ENCODE assay signal across 8 cellular contexts in the genomic region with DNA sequence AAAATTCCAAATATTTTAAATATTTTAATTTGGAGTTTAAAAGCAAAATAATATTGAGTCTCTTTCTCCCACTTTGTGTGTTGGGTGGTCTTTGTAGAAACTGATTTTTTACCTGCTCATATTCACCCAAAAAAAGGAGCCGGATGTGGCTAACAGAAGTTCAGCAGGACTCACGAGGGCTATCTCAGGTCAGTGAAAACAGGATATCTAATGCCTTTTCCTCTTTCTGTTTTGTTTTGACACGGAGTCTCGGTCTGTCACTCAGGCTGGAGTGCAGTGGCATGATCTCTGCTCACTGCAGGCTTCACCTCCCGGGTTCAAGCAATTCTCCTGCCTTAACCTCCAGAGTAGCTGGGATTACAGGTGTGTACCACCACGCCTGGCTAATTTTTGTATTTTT. TPM values are rescaled to one million over a fixed set of nuclear protein-coding genes. Genes with fewer than 3 reads are reported as not detected.
DNase-seq lines count a peak whose midpoint lies in the region; ATAC-seq and TF ChIP-seq lines count a peak whose summit lies in the region.

No MANE protein-coding gene starts in this region.

- H3K9me3 ChIP-seq in H9 (ENCODE audit: control insufficient read depth, low read depth, low read length) (no peaks in the 10 kb centered on the region), OCI-LY1 (ENCODE audit: low read length) (no peaks in the 10 kb centered on the region), neural cell (ENCODE audit: low read length) (no peaks in the 10 kb centered on the region), A673 (ENCODE audit: low read depth, low read length, poor library complexity, severe bottlenecking) (no peaks in the 10 kb centered on the region), WERI-Rb-1 (ENCODE audit: severe bottlenecking) (no peaks in the 10 kb centered on the region)

- TF ChIP-seq CTCF in H9 (conservative IDR thresholded peaks at IDR 0.05): no peak
- no peak for TF ChIP-seq CTCF in OCI-LY1 (IDR thresholded peaks at IDR 0.05; ENCODE audit: low read length)
- no peak for TF ChIP-seq CTCF in neural cell (IDR thresholded peaks at IDR 0.05; ENCODE audit: poor library complexity, severe bottlenecking)
- no peak for TF ChIP-seq CTCF in A673 (conservative IDR thresholded peaks at IDR 0.05; ENCODE audit: low read depth, low read length)
- no peak for TF ChIP-seq CTCF in WERI-Rb-1 (IDR thresholded peaks at IDR 0.05; ENCODE audit: low read depth, low read length)

- no peak overlapping the region for H3T11ph ChIP-seq in H9 (ENCODE audit: low read length)

- peaks cover 14% of the 10 kb centered on the region for H3K36me3 ChIP-seq in OCI-LY1 (ENCODE audit: insufficient read depth, low read length)
- no peaks in the 10 kb centered on the region for H3K36me3 ChIP-seq in neural cell (ENCODE audit: insufficient read depth, low read length)
- peaks cover 4% of the 10 kb centered on the region for H3K36me3 ChIP-seq in A673 (ENCODE audit: insufficient read depth, low read length, poor library complexity, severe bottlenecking)
- peaks cover 10% of the 10 kb centered on the region for H3K36me3 ChIP-seq in WERI-Rb-1

- no peak overlapping the region for H3K4me2 ChIP-seq in H9 (ENCODE audit: insufficient read depth, insufficient read length, low read length)
- peak overlapping the region; percentile 10 for H3K4me2 ChIP-seq in OCI-LY1 (ENCODE audit: low read length)
- no peak overlapping the region for H3K4me2 ChIP-seq in neural cell (ENCODE audit: low read length)

- no peak overlapping the region for H3K56ac ChIP-seq in H9 (ENCODE audit: insufficient read length, low read depth, low read length)

- H4K8ac ChIP-seq in H9 (replicated peaks; ENCODE audit: insufficient read length, low read depth, low read length): no peak overlapping the region

- H4K5ac ChIP-seq in H9 (ENCODE audit: insufficient read length, low read depth, low read length): no peak overlapping the region

- H4K20me1 ChIP-seq in H9 (ENCODE audit: control insufficient read depth, insufficient read depth, insufficient read length): no peaks in the 10 kb centered on the region
- no peaks in the 10 kb centered on the region for H4K20me1 ChIP-seq in OCI-LY1 (ENCODE audit: insufficient read depth, low read length)
- H4K20me1 ChIP-seq in neural cell (ENCODE audit: insufficient read depth): no peaks in the 10 kb centered on the region

- H3K4me1 Mint-ChIP-seq in H9: peaks cover 19% of the 10 kb centered on the region in 2 experiments

- no peaks in the 10 kb centered on the region for H3K9me2 ChIP-seq in OCI-LY1 (ENCODE audit: low read depth, low read length)
- H3K9me2 ChIP-seq in neural cell (ENCODE audit: insufficient read depth, low read length): no peaks in the 10 kb centered on the region

- no peaks in the 10 kb centered on the region for H3K27me3 Mint-ChIP-seq in H9 (ENCODE audit: low read depth)

- no peak overlapping the region for H3K14ac ChIP-seq in H9 (ENCODE audit: insufficient read depth, low read length)

- TF ChIP-seq RAD21 in neural cell (conservative IDR thresholded peaks at IDR 0.05): no peak

- H3K4me3 ChIP-seq in OCI-LY1 (ENCODE audit: low read depth, low read length, poor library complexity, severe bottlenecking) (no peak overlapping the region), neural cell (ENCODE audit: low read length) (no peak overlapping the region), A673 (ENCODE audit: low read depth, low read length, poor library complexity, severe bottlenecking) (no peak overlapping the region), WERI-Rb-1 (ENCODE audit: low read depth, low read length) (no peak overlapping the region)

- no peak overlapping the region for H3K4me3 Mint-ChIP-seq in H9

- H3K4me1 ChIP-seq in H9 (ENCODE audit: insufficient read depth, low read length): no peaks in the 10 kb centered on the region
- H3K4me1 ChIP-seq in OCI-LY1 (ENCODE audit: insufficient read depth, low read length, severe bottlenecking): peaks cover 30% of the 10 kb centered on the region
- peaks cover 19% of the 10 kb centered on the region for H3K4me1 ChIP-seq in A673 (ENCODE audit: insufficient read depth, low read length, poor library complexity, severe bottlenecking)

- H2AFZ ChIP-seq in H9 (ENCODE audit: low read length): no peak overlapping the region
- no peak overlapping the region for H2AFZ ChIP-seq in OCI-LY1 (ENCODE audit: low read length)
- H2AFZ ChIP-seq in neural cell (ENCODE audit: low read depth, low read length): no peak overlapping the region

- no peak overlapping the region for H3K23ac ChIP-seq in H9 (ENCODE audit: insufficient read length, low read depth, low read length)

- no TSS peak for BruUV-seq in A673 (replicated peaks; lab: Mats Ljungman, UMichigan)

- no peak overlapping the region for H4K91ac ChIP-seq in H9 (ENCODE audit: insufficient read length, low read depth, low read length)

- intact Hi-C loops in A673 (cut with micrococcal nuclease; ENCODE audit: unreplicated experiment): no loop called here

- H3K27ac ChIP-seq in H9 (ENCODE audit: insufficient read length, low read depth, low read length) (no peak overlapping the region), OCI-LY1 (ENCODE audit: low read depth, low read length, poor library complexity, severe bottlenecking) (peak overlapping the region; percentile 57), neural cell (ENCODE audit: low read length) (peak overlapping the region; percentile 66), A673 (ENCODE audit: low read depth, low read length, poor library complexity, severe bottlenecking) (no peak overlapping the region), WERI-Rb-1 (no peak overlapping the region)

- peaks cover 3 to 22% (median 12%) of the 10 kb centered on the region in 3 experiments; a peak in 4 of 7 replicates for H3K36me3 Mint-ChIP-seq in H9 (ENCODE audit: insufficient read depth in 1 of 3, low read depth in 3 of 3)

- no peaks in the 10 kb centered on the region; the same call in 1 of the 2 replicates for H3K27me3 ChIP-seq in H9 (ENCODE audit: insufficient read depth, low read length)
- H3K27me3 ChIP-seq in OCI-LY1 (ENCODE audit: insufficient read depth, low read length): no peaks in the 10 kb centered on the region
- H3K27me3 ChIP-seq in neural cell (ENCODE audit: insufficient read depth, low read depth, low read length): no peaks in the 10 kb centered on the region
- H3K27me3 ChIP-seq in A673 (replicated peaks; ENCODE audit: insufficient read depth, low read depth, low read length, poor library complexity): no peaks in the 10 kb centered on the region
- no peaks in the 10 kb centered on the region for H3K27me3 ChIP-seq in WERI-Rb-1 (ENCODE audit: insufficient read depth, low read depth, severe bottlenecking)

- H3K9ac ChIP-seq in H9 (ENCODE audit: extremely low read depth, insufficient read length, low read length) (no peak overlapping the region), OCI-LY1 (ENCODE audit: low read length) (no peak overlapping the region; the same call in 1 of the 2 replicates), neural cell (ENCODE audit: low read length) (no peak overlapping the region)

- no peak overlapping the region for H2BK20ac ChIP-seq in H9 (ENCODE audit: low read depth, low read length, poor library complexity, severe bottlenecking)

- peak overlapping the region in 2 of 3 experiments; percentile 36 to 47; a peak in 1 of 7 replicates for H3K27ac Mint-ChIP-seq in H9

- ATAC-seq in GM18907 (IDR thresholded peaks at IDR 0.05; ENCODE audit: unreplicated experiment): peak; percentile 78

- no peaks in the 10 kb centered on the region for H3K9me3 Mint-ChIP-seq in H9

- CTCF ChIA-PET in A673 (lab: Charles Lee): no interaction called here

- no peak for TF ChIP-seq EP300 in neural cell (conservative IDR thresholded peaks at IDR 0.05; ENCODE audit: poor library complexity, severe bottlenecking)

- H3F3A ChIP-seq in OCI-LY1 (ENCODE audit: insufficient read depth, low read length) (no peaks in the 10 kb centered on the region), neural cell (ENCODE audit: insufficient read depth, low read length, poor library complexity, severe bottlenecking) (peaks cover 4% of the 10 kb centered on the region)

- H2BK15ac ChIP-seq in H9 (ENCODE audit: low read depth, low read length): no peak overlapping the region

- H3K23me2 ChIP-seq in H9 (ENCODE audit: insufficient read length, low read depth, low read length, poor library complexity, severe bottlenecking): no peaks in the 10 kb centered on the region

- no peaks in the 10 kb centered on the region for H3K79me2 ChIP-seq in H9 (ENCODE audit: insufficient read depth, low read length)
- no peaks in the 10 kb centered on the region for H3K79me2 ChIP-seq in OCI-LY1 (ENCODE audit: insufficient read depth, low read length)
- no peaks in the 10 kb centered on the region for H3K79me2 ChIP-seq in neural cell (replicated peaks; ENCODE audit: insufficient read depth, low read length)

- no peak overlapping the region for H2BK5ac ChIP-seq in H9 (ENCODE audit: insufficient read length, low read length)

- no peak overlapping the region for H2BK12ac ChIP-seq in H9 (ENCODE audit: insufficient read length, low read depth, low read length)

- no peaks in the 10 kb centered on the region for H3K79me1 ChIP-seq in H9 (ENCODE audit: insufficient read depth, low read depth, low read length, poor library complexity, severe bottlenecking)

- no peak for DNase-seq in H9
- no peak for DNase-seq in activated effector memory CD4-positive, alpha-beta T cell treated with anti-CD3 and anti-CD28 coated beads, Interleukin-2, amount 50 U/mL, for 16 hours
- DNase-seq in RKO (ENCODE audit: low spot score): no peak
- DNase-seq in A673 (ENCODE audit: low spot score): no peak
- DNase-seq in WERI-Rb-1: no peak

- no peak overlapping the region for H3K18ac ChIP-seq in H9 (ENCODE audit: insufficient read length, low read depth, low read length)

- no peak overlapping the region for H2AK5ac ChIP-seq in H9 (ENCODE audit: insufficient read length, low read length)

- no CpG with 5 or more reads among the region's 6 CpGs for WGBS in H9 (ENCODE audit: extremely low coverage, insufficient read length, low lambda C conversion rate)

- POLR2A ChIA-PET in A673 (lab: Charles Lee; ENCODE audit: low non-redundant PET): interaction anchor here (0.7 kb wide), 1 partner anchor 36 kb away, joined by 4 read pairs; no protein-coding TSS in a partner anchor

- H3K4ac ChIP-seq in H9 (ENCODE audit: low read depth, low read length): no peak overlapping the region

- H2BK120ac ChIP-seq in H9 (ENCODE audit: low read depth, low read length, poor library complexity, severe bottlenecking): no peak overlapping the region

TF ChIP-seq in neural cell, 6 proteins besides CTCF, POLR2A, EP300 and RAD21 (continues in another document):
- no peak for TF ChIP-seq SMC3 (conservative IDR thresholded peaks at IDR 0.05; ENCODE audit: poor library complexity)
- TF ChIP-seq EZH2 (IDR thresholded peaks at IDR 0.05; ENCODE audit: borderline replicate concordance, insufficient read depth, low read length, poor library complexity, severe bottlenecking): no peak

RNA-seq across cellular contexts. Expression of a gene that starts 30.8 kb away (rescaled TPM):
- total RNA-seq in H9 (2021) (43.2 and 45.5 TPM in 2 replicates), A673 (2021) (48.6 and 51.0 TPM in 2 replicates)
- 86.5 and 169 TPM in 2 replicates for polyA plus RNA-seq in neural cell
- polyA minus RNA-seq in neural cell: 36.3 and 39.6 TPM in 2 replicates

RNA-seq across cellular contexts. Expression of a gene that starts 31.1 kb away (rescaled TPM):
- total RNA-seq in H9 (2021) (38.0 and 40.9 TPM in 2 replicates), A673 (2021) (35.4 and 39.8 TPM in 2 replicates)
- polyA plus RNA-seq in neural cell: 25.5 and 27.2 TPM in 2 replicates
- polyA minus RNA-seq in neural cell: 53.6 and 58.3 TPM in 2 replicates

RNA-seq across cellular contexts. Expression of a gene that starts 35.4 kb away (rescaled TPM):
- 135 and 143 TPM in 2 replicates for total RNA-seq in H9 (2021)
- 1,243 and 1,272 TPM in 2 replicates for polyA plus RNA-seq in neural cell
- 589 and 744 TPM in 2 replicates for polyA minus RNA-seq in neural cell
- 163 and 171 TPM in 2 replicates for total RNA-seq in A673 (2021)

Comparison
In these comparisons a context has a peak if more than half of its experiments do, and no peak if none do; other contexts are left out.
1. H3K27ac ChIP-seq: peak in OCI-LY1 (single experiment) and neural cell (single experiment); none in H9 (single experiment), A673 (single experiment) and WERI-Rb-1 (single experiment).